ENCODE assay signal across 9 cellular contexts in the genomic region with DNA sequence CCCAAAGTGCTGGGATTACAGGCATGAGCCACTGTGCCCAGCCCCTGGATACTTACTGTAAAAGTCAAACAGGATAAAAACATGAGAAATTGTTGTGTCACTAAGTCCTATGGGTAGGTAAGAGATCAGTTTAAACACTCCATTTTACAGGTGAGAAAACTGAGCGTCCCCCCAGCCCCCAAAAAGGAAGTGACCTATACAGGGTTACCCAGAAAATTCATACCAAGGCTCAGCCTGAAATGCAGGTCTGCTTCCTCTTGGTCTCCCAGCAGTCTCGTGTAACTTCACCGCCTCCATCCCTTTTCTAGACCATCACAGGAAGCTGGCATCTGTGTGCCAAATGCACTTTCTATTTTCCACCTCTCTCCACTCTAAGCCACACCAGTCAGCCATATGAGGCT. TPM values are rescaled to one million over a fixed set of nuclear protein-coding genes. Genes with fewer than 3 reads are reported as not detected.
DNase-seq lines count a peak whose midpoint lies in the region; ATAC-seq and TF ChIP-seq lines count a peak whose summit lies in the region.
"Had no signal": no experiment of that assay in that cellular context is flagged by ENCODE, and none has a peak within 500 bp of the region (broad histone marks: within the 10 kb centered on the region; RNA-seq: fewer than 3 reads in every experiment).

No MANE protein-coding gene starts in this region.

- peak overlapping the region; percentile 21 for H3K4me3 Mint-ChIP-seq in activated CD8-positive, alpha-beta memory T cell treated with anti-CD3 and anti-CD28 coated beads, Interleukin-2, amount 10 ng/mL, durations not matched to agents 7 days and 5 days
- peak overlapping the region; percentile 0; the same call in 1 of the 2 replicates for H3K4me3 Mint-ChIP-seq in HFFc6
- H3K4me3 Mint-ChIP-seq in activated T-helper 1 cell treated with anti-CD3 and anti-CD28 coated beads, Interleukin-12 subunit alpha, Interleukin-12 subunit beta, Interleukin-2, Interleukin-4 antibody, amounts not matched to agents 30 ng/mL and 10 ng/mL and 1 ng/mL, durations not matched to agents 14 hours and 24 hours and 36 hours = peak overlapping the region; percentile 24

- no peaks in the 10 kb centered on the region for H3K27me3 ChIP-seq in stomach smooth muscle (ENCODE audit: control insufficient read depth in 1 of 2, insufficient read depth in 2 of 2, low read length in 2 of 2)

- DNase-seq in activated CD8-positive, alpha-beta memory T cell treated with anti-CD3 and anti-CD28 coated beads, Interleukin-2, amount 10 ng/mL, durations not matched to agents 7 days and 5 days = no peak
- DNase-seq in activated CD8-positive, alpha-beta memory T cell treated with anti-CD3 and anti-CD28 coated beads for 24 hours = no peak
- no peak for DNase-seq in HFFc6
- no peak for DNase-seq in activated T-helper 1 cell treated with anti-CD3 and anti-CD28 coated beads, Interleukin-12 subunit alpha, Interleukin-12 subunit beta, Interleukin-2, Interleukin-4 antibody, amounts not matched to agents 30 ng/mL and 10 ng/mL and 1 ng/mL, durations not matched to agents 14 hours and 24 hours and 36 hours (ENCODE audit: low spot score)
- no peak for DNase-seq in 8988T
- no peak for DNase-seq in KG1 (lab: John Stamatoyannopoulos, UW)
- no peak for DNase-seq in effector CD4-positive, alpha-beta T cell
- DNase-seq: NCI-H2171 treated with DMSO at 0.1 percent for 48 hours had no signal

- no peaks in the 10 kb centered on the region for H3K9me3 ChIP-seq in stomach smooth muscle (ENCODE audit: control insufficient read depth in 2 of 2, low read length in 2 of 2)

- no peak for TF ChIP-seq CTCF in HFFc6 (IDR thresholded peaks at IDR 0.05)

- H3K27ac Mint-ChIP-seq in activated CD8-positive, alpha-beta memory T cell treated with anti-CD3 and anti-CD28 coated beads, Interleukin-2, amount 10 ng/mL, durations not matched to agents 7 days and 5 days = peak overlapping the region; percentile 6
- H3K27ac Mint-ChIP-seq in HFFc6 = no peak overlapping the region; the same call in 1 of the 2 replicates
- peak overlapping the region; percentile 21 for H3K27ac Mint-ChIP-seq in activated T-helper 1 cell treated with anti-CD3 and anti-CD28 coated beads, Interleukin-12 subunit alpha, Interleukin-12 subunit beta, Interleukin-2, Interleukin-4 antibody, amounts not matched to agents 30 ng/mL and 10 ng/mL and 1 ng/mL, durations not matched to agents 14 hours and 24 hours and 36 hours

- H3K27ac ChIP-seq in stomach smooth muscle (ENCODE audit: low read length) = peak overlapping the region; percentile 69

- peaks cover 15% of the 10 kb centered on the region for H3K4me1 Mint-ChIP-seq in activated CD8-positive, alpha-beta memory T cell treated with anti-CD3 and anti-CD28 coated beads, Interleukin-2, amount 10 ng/mL, durations not matched to agents 7 days and 5 days
- H3K4me1 Mint-ChIP-seq in HFFc6 (ENCODE audit: low read depth) = peaks cover 7% of the 10 kb centered on the region
- H3K4me1 Mint-ChIP-seq in activated T-helper 1 cell treated with anti-CD3 and anti-CD28 coated beads, Interleukin-12 subunit alpha, Interleukin-12 subunit beta, Interleukin-2, Interleukin-4 antibody, amounts not matched to agents 30 ng/mL and 10 ng/mL and 1 ng/mL, durations not matched to agents 14 hours and 24 hours and 36 hours (ENCODE audit: low read depth) = peaks cover 16% of the 10 kb centered on the region

- CTCF ChIA-PET in activated CD8-positive, alpha-beta memory T cell treated with anti-CD3 and anti-CD28 coated beads, Interleukin-2, amount 10 ng/mL, durations not matched to agents 7 days and 5 days (lab: Charles Lee) = interaction anchor here (0.8 to 2.1 kb wide), 4 partner anchors 17 to 58 kb away, joined by 3 to 8 read pairs (median 4); partner anchors contain the start of gene TMOD1

- H3K9ac ChIP-seq in stomach smooth muscle (ENCODE audit: low read length in 2 of 2) = no peak overlapping the region

- peaks cover 41% of the 10 kb centered on the region for H3K27me3 Mint-ChIP-seq in activated CD8-positive, alpha-beta memory T cell treated with anti-CD3 and anti-CD28 coated beads, Interleukin-2, amount 10 ng/mL, durations not matched to agents 7 days and 5 days
- H3K27me3 Mint-ChIP-seq in HFFc6 (ENCODE audit: insufficient read depth) = peaks cover 57% of the 10 kb centered on the region
- H3K27me3 Mint-ChIP-seq in activated T-helper 1 cell treated with anti-CD3 and anti-CD28 coated beads, Interleukin-12 subunit alpha, Interleukin-12 subunit beta, Interleukin-2, Interleukin-4 antibody, amounts not matched to agents 30 ng/mL and 10 ng/mL and 1 ng/mL, durations not matched to agents 14 hours and 24 hours and 36 hours (ENCODE audit: insufficient read depth) = peaks cover 17% of the 10 kb centered on the region

- H3K36me3 ChIP-seq in stomach smooth muscle (ENCODE audit: control insufficient read depth in 2 of 2, insufficient read depth in 2 of 2, low read length in 2 of 2) = peaks cover 12 to 26% of the 10 kb centered on the region in 2 donors

- intact Hi-C loops in activated T-helper 1 cell treated with anti-CD3 and anti-CD28 coated beads, Interleukin-12 subunit alpha, Interleukin-12 subunit beta, Interleukin-2, Interleukin-4 antibody, amounts not matched to agents 30 ng/mL and 10 ng/mL and 1 ng/mL, durations not matched to agents 14 hours and 24 hours and 36 hours (cut with micrococcal nuclease) = loop anchor here (5.0 kb wide), 1 partner anchor 39 kb away; no protein-coding TSS in a partner anchor

- no peaks in the 10 kb centered on the region for H3K36me3 Mint-ChIP-seq in activated CD8-positive, alpha-beta memory T cell treated with anti-CD3 and anti-CD28 coated beads, Interleukin-2, amount 10 ng/mL, durations not matched to agents 7 days and 5 days
- H3K36me3 Mint-ChIP-seq in HFFc6 (ENCODE audit: low read depth) = no peaks in the 10 kb centered on the region
- H3K36me3 Mint-ChIP-seq in activated T-helper 1 cell treated with anti-CD3 and anti-CD28 coated beads, Interleukin-12 subunit alpha, Interleukin-12 subunit beta, Interleukin-2, Interleukin-4 antibody, amounts not matched to agents 30 ng/mL and 10 ng/mL and 1 ng/mL, durations not matched to agents 14 hours and 24 hours and 36 hours (ENCODE audit: low read depth) = no peaks in the 10 kb centered on the region

- peak; percentile 20 for ATAC-seq in activated CD8-positive, alpha-beta memory T cell treated with anti-CD3 and anti-CD28 coated beads, Interleukin-2, amount 10 ng/mL, durations not matched to agents 7 days and 5 days

- no peaks in the 10 kb centered on the region for H3K9me3 Mint-ChIP-seq in activated CD8-positive, alpha-beta memory T cell treated with anti-CD3 and anti-CD28 coated beads, Interleukin-2, amount 10 ng/mL, durations not matched to agents 7 days and 5 days (ENCODE audit: low read depth)
- no peaks in the 10 kb centered on the region for H3K9me3 Mint-ChIP-seq in HFFc6
- no peaks in the 10 kb centered on the region for H3K9me3 Mint-ChIP-seq in activated T-helper 1 cell treated with anti-CD3 and anti-CD28 coated beads, Interleukin-12 subunit alpha, Interleukin-12 subunit beta, Interleukin-2, Interleukin-4 antibody, amounts not matched to agents 30 ng/mL and 10 ng/mL and 1 ng/mL, durations not matched to agents 14 hours and 24 hours and 36 hours

- H3K4me3 ChIP-seq in stomach smooth muscle (ENCODE audit: low read length in 2 of 2) = no peak overlapping the region

- H3K4me1 ChIP-seq in stomach smooth muscle (ENCODE audit: control insufficient read depth, insufficient read depth, low read length) = peaks cover 30% of the 10 kb centered on the region

RNA-seq across cellular contexts. Expression of gene TMOD1, which starts 57.2 kb away (rescaled TPM):
- total RNA-seq in activated CD8-positive, alpha-beta memory T cell treated with anti-CD3 and anti-CD28 coated beads, Interleukin-2, amount 10 ng/mL, durations not matched to agents 7 days and 5 days = 1 to 10 TPM in 1 of 2 experiments, under 1 TPM in 1; 0.88 to 1.0 TPM
- under 1 TPM; 0.14 to 0.60 (median 0.57) TPM for total RNA-seq in HFFc6 (2021; fragmentation: NEBNext Ultra II Directional; extraction: Animal tissue kit (Norgen Biotek cat#: 25700))
- total RNA-seq in activated T-helper 1 cell treated with anti-CD3 and anti-CD28 coated beads, Interleukin-12 subunit alpha, Interleukin-12 subunit beta, Interleukin-2, Interleukin-4 antibody, amounts not matched to agents 30 ng/mL and 10 ng/mL and 1 ng/mL, durations not matched to agents 14 hours and 24 hours and 36 hours = 0.81 and 0.86 TPM in 2 replicates
